ENCODE assay signal across 8 cellular contexts in genomic region chr15:40511472-40512133, GRCh38. TPM values are rescaled to one million over a fixed set of nuclear protein-coding genes. Genes with fewer than 3 reads are reported as not detected.
DNase-seq lines count a peak whose midpoint lies in the region; ATAC-seq and TF ChIP-seq lines count a peak whose summit lies in the region.

No MANE protein-coding gene starts in this region.

- TF ChIP-seq CTCF in HCT116 (IDR thresholded peaks at IDR 0.05 in 2 of 3, conservative IDR thresholded peaks at IDR 0.05 in 1 of 3; ENCODE audit: borderline replicate concordance in 1 of 3, insufficient read depth in 1 of 3, low read depth in 2 of 3, low read length in 2 of 3) (no peak), RWPE1 (conservative IDR thresholded peaks at IDR 0.05; ENCODE audit: low read depth) (no peak), chondrocyte (IDR thresholded peaks at IDR 0.05) (no peak)

- H3K4me1 Mint-ChIP-seq in chondrocyte (ENCODE audit: low read depth): peaks cover 19% of the 10 kb centered on the region
- peaks cover 31% of the 10 kb centered on the region for H3K4me1 Mint-ChIP-seq in stimulated activated memory B cell treated with anti-CD40 and anti-IgM and Interleukin-4, amounts not matched to agents 10 μg/mL and 1 μg/mL and 100 μg/mL, for 72 hours

- peak; percentile 75 for ATAC-seq in HCT116
- peak; percentile 95 for ATAC-seq in left colon
- ATAC-seq in stimulated activated memory B cell treated with anti-CD40 and anti-IgM and Interleukin-4, amounts not matched to agents 10 μg/mL and 1 μg/mL and 100 μg/mL, for 72 hours: peak; percentile 68

- TF ChIP-seq POLR2A in HCT116 (IDR thresholded peaks at IDR 0.05; ENCODE audit: borderline replicate concordance, extremely low read depth, insufficient read depth, insufficient read length): peak; percentile 83

- H3K27ac Mint-ChIP-seq in chondrocyte (ENCODE audit: unreplicated experiment): no peak overlapping the region
- H3K27ac Mint-ChIP-seq in stimulated activated memory B cell treated with anti-CD40 and anti-IgM and Interleukin-4, amounts not matched to agents 10 μg/mL and 1 μg/mL and 100 μg/mL, for 72 hours: peak overlapping the region; percentile 81

- H3K79me2 ChIP-seq in HCT116 (ENCODE audit: insufficient read depth, low read length): no peaks in the 10 kb centered on the region

- H3K4me2 ChIP-seq in HCT116 (ENCODE audit: low read length): peak overlapping the region; percentile 88

- peak overlapping the region; percentile 53 for H3K9ac ChIP-seq in HCT116 (ENCODE audit: low read length)

- peak overlapping the region; percentile 73 for H3K4me3 Mint-ChIP-seq in chondrocyte (ENCODE audit: unreplicated experiment)
- peak overlapping the region; percentile 82 for H3K4me3 Mint-ChIP-seq in stimulated activated memory B cell treated with anti-CD40 and anti-IgM and Interleukin-4, amounts not matched to agents 10 μg/mL and 1 μg/mL and 100 μg/mL, for 72 hours

- no peaks in the 10 kb centered on the region for H3K9me3 ChIP-seq in HCT116 (ENCODE audit: control insufficient read depth in 1 of 2, insufficient read depth in 1 of 2, low read depth in 1 of 2, low read length in 2 of 2)

- no peaks in the 10 kb centered on the region for H3K27me3 ChIP-seq in HCT116 (ENCODE audit: insufficient read depth, low read length)

- H2AFZ ChIP-seq in HCT116 (ENCODE audit: low read depth, low read length, poor library complexity, severe bottlenecking): peak overlapping the region; percentile 67

- DNase-seq in DMS 273 (lab: John Stamatoyannopoulos, UW; ENCODE audit: unreplicated experiment): peak; percentile 64
- no peak for DNase-seq in DMS 273 treated with DMSO at 0.1 percent for 48 hours (lab: John Stamatoyannopoulos, UW)
- no peak for DNase-seq in HCT116 (ENCODE audit: low read depth, low spot score)
- peak; percentile 80 for DNase-seq in RWPE1 (ENCODE audit: low spot score)
- no peak for DNase-seq in chondrocyte (ENCODE audit: low spot score)
- DNase-seq in left colon: peak; percentile 75 to 86
- DNase-seq in mesenteric fat pad (ENCODE audit: low spot score): no peak

- RAD21 ChIA-PET in HCT116 (lab: Charles Lee; ENCODE audit: low non-redundant PET in 1 of 2, low total read pairs in 2 of 2, uncharacterized antibody in 2 of 2, unreplicated experiment in 2 of 2): no interaction called here

- BruUV-seq in HCT116 (replicated peaks; lab: Mats Ljungman, UMichigan): no TSS peak

- H3K27ac ChIP-seq in HCT116 (ENCODE audit: low read depth, low read length) (peak overlapping the region; percentile 19; the same call in 1 of the 2 replicates), RWPE1 (peak overlapping the region; percentile 43)

- H3K9me2 ChIP-seq in HCT116 (ENCODE audit: insufficient read depth): no peaks in the 10 kb centered on the region

- TF ChIP-seq RAD21 in HCT116 (IDR thresholded peaks at IDR 0.05; ENCODE audit: low read depth): no peak

- peak overlapping the region; percentile 42 to 56 for H3K4me3 ChIP-seq in HCT116 (replicated peaks in 1 of 2; ENCODE audit: low read depth in 1 of 2, low read length in 2 of 2)

- H3K27me3 Mint-ChIP-seq in chondrocyte (ENCODE audit: low read depth): no peaks in the 10 kb centered on the region
- H3K27me3 Mint-ChIP-seq in stimulated activated memory B cell treated with anti-CD40 and anti-IgM and Interleukin-4, amounts not matched to agents 10 μg/mL and 1 μg/mL and 100 μg/mL, for 72 hours: peaks cover 13% of the 10 kb centered on the region

- CTCF ChIA-PET in HCT116 (lab: Charles Lee): no interaction called here
- CTCF ChIA-PET in RWPE1 (lab: Yijun Ruan, JAX): no interaction called here

- no peaks in the 10 kb centered on the region for H3K36me3 Mint-ChIP-seq in chondrocyte (ENCODE audit: low read depth)
- H3K36me3 Mint-ChIP-seq in stimulated activated memory B cell treated with anti-CD40 and anti-IgM and Interleukin-4, amounts not matched to agents 10 μg/mL and 1 μg/mL and 100 μg/mL, for 72 hours: no peaks in the 10 kb centered on the region

- H3K9me3 Mint-ChIP-seq in chondrocyte (ENCODE audit: low read depth): no peaks in the 10 kb centered on the region
- no peaks in the 10 kb centered on the region for H3K9me3 Mint-ChIP-seq in stimulated activated memory B cell treated with anti-CD40 and anti-IgM and Interleukin-4, amounts not matched to agents 10 μg/mL and 1 μg/mL and 100 μg/mL, for 72 hours

- H3K36me3 ChIP-seq in HCT116 (ENCODE audit: control insufficient read depth in 1 of 2, insufficient read depth in 2 of 2, low read length in 2 of 2): no peaks in the 10 kb centered on the region

- POLR2A ChIA-PET in HCT116 (lab: Charles Lee): no interaction called here
- POLR2A ChIA-PET in RWPE1 (lab: Yijun Ruan, JAX; ENCODE audit: low non-redundant PET): no interaction called here

- no peaks in the 10 kb centered on the region for H4K20me1 ChIP-seq in HCT116 (ENCODE audit: insufficient read depth)

- H3K4me1 ChIP-seq in HCT116 (ENCODE audit: control insufficient read depth in 1 of 2, insufficient read depth in 2 of 2, low read length in 2 of 2): peaks cover 12 to 27% of the 10 kb centered on the region in 2 experiments

- intact Hi-C loops in HCT116 (cut with micrococcal nuclease) (no loop called here), left colon (cut with DNase I, micrococcal nuclease) (no loop called here)

TF ChIP-seq in HCT116, 20 proteins besides CTCF, POLR2A, EP300 and RAD21 (continues in another document):
- TF ChIP-seq EGR1 (IDR thresholded peaks at IDR 0.05; ENCODE audit: low read depth) (no peak), CBX3 (IDR thresholded peaks at IDR 0.05; ENCODE audit: low read depth) (peak; percentile 24; the same call in 1 of the 2 replicates), EZH2phosphoT487 (IDR thresholded peaks at IDR 0.05; ENCODE audit: borderline replicate concordance) (no peak), ZBTB33 (IDR thresholded peaks at IDR 0.05; ENCODE audit: extremely low read depth, insufficient replicate concordance, low read length) (no peak), CEBPB (IDR thresholded peaks at IDR 0.05; ENCODE audit: low read depth) (peak; percentile 59), SRF (IDR thresholded peaks at IDR 0.05; ENCODE audit: low read depth) (no peak), JUND (IDR thresholded peaks at IDR 0.05) (no peak), TCF7L2 (IDR thresholded peaks at IDR 0.05; ENCODE audit: borderline replicate concordance, extremely low read depth, insufficient read depth, insufficient read length) (peak; percentile 28), EZH2 (IDR thresholded peaks at IDR 0.05) (no peak), YY1 (IDR thresholded peaks at IDR 0.05; ENCODE audit: extremely low read depth, insufficient replicate concordance, low read depth, low read length) (peak; percentile 34), ZFX (IDR thresholded peaks at IDR 0.05) (peak; percentile 92), FOSL1 (IDR thresholded peaks at IDR 0.05; ENCODE audit: low read depth) (no peak), REST (IDR thresholded peaks at IDR 0.05; ENCODE audit: low read depth) (no peak), SIN3A (IDR thresholded peaks at IDR 0.05; ENCODE audit: low read depth) (0 out of 2 replicates have a peak, but pooled peaks have one; percentile 15)

RNA-seq across cellular contexts. Expression of gene CHST14, which starts 40.8 kb away (rescaled TPM):
- total RNA-seq in HCT116 (2021; ENCODE audit: unreplicated experiment) (12.7 TPM), chondrocyte (45.4 to 46.2 TPM (median 45.7 TPM) in 3 replicates), left colon (1 to 10 TPM; 2.5 to 5.1 TPM), mesenteric fat pad (10.9 TPM)
- 10.2 and 10.8 TPM in 2 replicates for polyA plus RNA-seq in HCT116 (2012)

RNA-seq across cellular contexts. Expression of gene CCDC32, which starts 53.2 kb away (rescaled TPM):
- total RNA-seq in HCT116 (2021; ENCODE audit: unreplicated experiment) (18.6 TPM), chondrocyte (16.7 to 22.5 TPM (median 21.2 TPM) in 3 replicates), left colon (10 to 100 TPM; 22.6 to 25.0 TPM), mesenteric fat pad (23.7 TPM)
- polyA plus RNA-seq in HCT116 (2012): 21.1 and 21.2 TPM in 2 replicates

RNA-seq across cellular contexts. Expression of gene RPUSD2, which starts 57.5 kb away (rescaled TPM):
- total RNA-seq in HCT116 (2021; ENCODE audit: unreplicated experiment): 22.5 TPM
- polyA plus RNA-seq in HCT116 (2012): 12.5 and 15.4 TPM in 2 replicates
- 7.7 to 10.9 TPM (median 10.2 TPM) in 3 replicates for total RNA-seq in chondrocyte
- total RNA-seq in left colon: 1 to 10 TPM; 9.0 to 9.9 TPM
- 6.9 TPM for total RNA-seq in mesenteric fat pad

Comparison
In these comparisons a context has a peak if more than half of its experiments do, and no peak if none do; other contexts are left out.
1. DNase-seq: peak in DMS 273 (single experiment), RWPE1 (single experiment) and left colon (2 of 2); none in DMS 273 treated with DMSO at 0.1 percent for 48 hours (single experiment), HCT116 (single experiment), chondrocyte (single experiment) and mesenteric fat pad (single experiment).
2. Peak in every context shown above with its lines, with median percentiles within 50 percentile points of each other: ATAC-seq.